In genomic region chr1:64864018-64864945, GRCh38 we compare ENCODE assay signal across 1 cellular context.
TF ChIP-seq lines count a peak whose summit lies in the region.

No MANE protein-coding gene starts in this region.

TF ChIP-seq in K562, 482 proteins besides CTCF, POLR2A, EP300 and RAD21 (continued from another document and continues in another):
- TF ChIP-seq, protein P1, sequence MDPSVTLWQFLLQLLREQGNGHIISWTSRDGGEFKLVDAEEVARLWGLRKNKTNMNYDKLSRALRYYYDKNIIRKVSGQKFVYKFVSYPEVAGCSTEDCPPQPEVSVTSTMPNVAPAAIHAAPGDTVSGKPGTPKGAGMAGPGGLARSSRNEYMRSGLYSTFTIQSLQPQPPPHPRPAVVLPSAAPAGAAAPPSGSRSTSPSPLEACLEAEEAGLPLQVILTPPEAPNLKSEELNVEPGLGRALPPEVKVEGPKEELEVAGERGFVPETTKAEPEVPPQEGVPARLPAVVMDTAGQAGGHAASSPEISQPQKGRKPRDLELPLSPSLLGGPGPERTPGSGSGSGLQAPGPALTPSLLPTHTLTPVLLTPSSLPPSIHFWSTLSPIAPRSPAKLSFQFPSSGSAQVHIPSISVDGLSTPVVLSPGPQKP (CRISPR knock-in tag; IDR thresholded peaks at IDR 0.05) = no peak
- TF ChIP-seq ZBTB43 (CRISPR knock-in tag; IDR thresholded peaks at IDR 0.05) (0 out of 2 replicates have a peak, but pooled peaks have one; percentile 51), RBM15 (IDR thresholded peaks at IDR 0.05; ENCODE audit: insufficient read depth, low read length) (no peak), IFI16 (CRISPR knock-in tag; IDR thresholded peaks at IDR 0.05) (no peak), ZFX (CRISPR knock-in tag; IDR thresholded peaks at IDR 0.05) (no peak), ZBTB1 (CRISPR knock-in tag; IDR thresholded peaks at IDR 0.05; ENCODE audit: borderline replicate concordance, low read depth) (no peak), FOS (IDR thresholded peaks at IDR 0.05; ENCODE audit: extremely low read depth, insufficient read length) (no peak), SIX5 (IDR thresholded peaks at IDR 0.05; ENCODE audit: borderline replicate concordance in 1 of 2, insufficient read depth in 1 of 2, low read depth in 1 of 2, low read length in 2 of 2) (no peak), HEY1 (CRISPR knock-in tag; IDR thresholded peaks at IDR 0.05; ENCODE audit: borderline replicate concordance) (0 out of 2 replicates have a peak, but pooled peaks have one; percentile 7), ZNF12 (CRISPR knock-in tag; IDR thresholded peaks at IDR 0.05) (peak; percentile 89), POLR2AphosphoS5 (IDR thresholded peaks at IDR 0.05; ENCODE audit: control insufficient read depth, insufficient read depth, low read depth, low read length) (peak; percentile 86), KDM5B (IDR thresholded peaks at IDR 0.05; ENCODE audit: insufficient replicate concordance, low read depth, low read length) (peak; percentile 73), GTF2A2 (tag; IDR thresholded peaks at IDR 0.05) (no peak), ZNF224 (CRISPR knock-in tag; IDR thresholded peaks at IDR 0.05) (no peak), BHLHE40 (IDR thresholded peaks at IDR 0.05; ENCODE audit: low read length) (peak; percentile 93), RUNX1 (IDR thresholded peaks at IDR 0.05; ENCODE audit: low read depth) (no peak), NR1H2 (CRISPR knock-in tag; IDR thresholded peaks at IDR 0.05) (no peak), SMAD2 (IDR thresholded peaks at IDR 0.05; ENCODE audit: low read depth, low read length) (no peak), SMC3 (conservative IDR thresholded peaks at IDR 0.05; ENCODE audit: insufficient read depth, low read depth, low read length) (no peak), ZFP36 (IDR thresholded peaks at IDR 0.05; ENCODE audit: low read depth, low read length, partially characterized antibody) (peak; percentile 56), ZC3H4 (CRISPR knock-in tag; IDR thresholded peaks at IDR 0.05; ENCODE audit: borderline replicate concordance) (no peak), ZNF668 (CRISPR knock-in tag; IDR thresholded peaks at IDR 0.05) (no peak), TAL1 (IDR thresholded peaks at IDR 0.05) (peak; percentile 90), ETV6 (IDR thresholded peaks at IDR 0.05; ENCODE audit: borderline replicate concordance in 1 of 2, low read depth in 2 of 2, low read length in 1 of 2) (peak; percentile 99 to 100), ETV6 (CRISPR knock-in tag; IDR thresholded peaks at IDR 0.05; ENCODE audit: borderline replicate concordance) (no peak), HSF4 (CRISPR knock-in tag; IDR thresholded peaks at IDR 0.05; ENCODE audit: borderline replicate concordance) (no peak), DDX20 (tag; IDR thresholded peaks at IDR 0.05; ENCODE audit: low read depth) (no peak; the same call in 1 of the 2 replicates), ZNF75A (CRISPR knock-in tag; IDR thresholded peaks at IDR 0.05) (no peak), SNRNP70 (optimal IDR thresholded peaks at IDR 0.05; ENCODE audit: low read depth, low read length) (no peak), CHD4 (IDR thresholded peaks at IDR 0.05; ENCODE audit: insufficient read depth, insufficient replicate concordance, low read depth, low read length, poor library complexity, severe bottlenecking) (no peak), ZSCAN29 (IDR thresholded peaks at IDR 0.05) (no peak), NEUROD1 (IDR thresholded peaks at IDR 0.05; ENCODE audit: borderline replicate concordance, low read depth, low read length, partially characterized antibody) (peak; percentile 65), ELF1 (tag; IDR thresholded peaks at IDR 0.05) (peak; percentile 90), GTF2E2 (tag; IDR thresholded peaks at IDR 0.05) (peak; percentile 44; the same call in 1 of the 2 replicates), ZNF507 (tag; conservative IDR thresholded peaks at IDR 0.05) (no peak), NCOA4 (IDR thresholded peaks at IDR 0.05; ENCODE audit: partially characterized antibody) (no peak), ASH1L (IDR thresholded peaks at IDR 0.05; ENCODE audit: borderline replicate concordance, low read depth, partially characterized antibody) (no peak), YY1 (IDR thresholded peaks at IDR 0.05; ENCODE audit: borderline replicate concordance in 1 of 3, control insufficient read depth in 1 of 3, extremely low read depth in 1 of 3, insufficient read depth in 3 of 3, insufficient read length in 1 of 3, insufficient replicate concordance in 2 of 3, low read depth in 1 of 3, low read length in 2 of 3) (peak in 2 of 3 experiments; percentile 54 to 63), PPARD (CRISPR knock-in tag; IDR thresholded peaks at IDR 0.05) (no peak), ADNP (tag; IDR thresholded peaks at IDR 0.05) (peak; percentile 84), SMARCA5 (IDR thresholded peaks at IDR 0.05) (peak; percentile 95), ZNF184 (CRISPR knock-in tag; IDR thresholded peaks at IDR 0.05) (peak; percentile 98), ZNF561 (CRISPR knock-in tag; conservative IDR thresholded peaks at IDR 0.05) (no peak), HES1 (IDR thresholded peaks at IDR 0.05; ENCODE audit: low read depth) (peak; percentile 84), ATF2 (CRISPR knock-in tag; IDR thresholded peaks at IDR 0.05) (no peak), ZNF445 (CRISPR knock-in tag; IDR thresholded peaks at IDR 0.05; ENCODE audit: low read depth) (no peak), NCOA2 (IDR thresholded peaks at IDR 0.05; ENCODE audit: partially characterized antibody in 2 of 2) (peak; percentile 53 to 63), RBM14 (IDR thresholded peaks at IDR 0.05; ENCODE audit: borderline replicate concordance, insufficient read depth, low read depth, low read length) (no peak), ZNF436 (CRISPR knock-in tag; IDR thresholded peaks at IDR 0.05) (no peak), CREB3 (tag; conservative IDR thresholded peaks at IDR 0.05; ENCODE audit: low read depth) (no peak), ELF4 (CRISPR knock-in tag; IDR thresholded peaks at IDR 0.05) (0 out of 2 replicates have a peak, but pooled peaks have one; percentile 48), SRSF3 (IDR thresholded peaks at IDR 0.05; ENCODE audit: insufficient read depth, low read length) (no peak), STAG1 (CRISPR knock-in tag; IDR thresholded peaks at IDR 0.05; ENCODE audit: borderline replicate concordance) (no peak)
- TF ChIP-seq, protein P2, sequence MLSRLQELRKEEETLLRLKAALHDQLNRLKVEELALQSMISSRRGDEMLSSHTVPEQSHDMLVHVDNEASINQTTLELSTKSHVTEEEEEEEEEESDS (CRISPR knock-in tag; IDR thresholded peaks at IDR 0.05) = no peak
- TF ChIP-seq, protein P3, sequence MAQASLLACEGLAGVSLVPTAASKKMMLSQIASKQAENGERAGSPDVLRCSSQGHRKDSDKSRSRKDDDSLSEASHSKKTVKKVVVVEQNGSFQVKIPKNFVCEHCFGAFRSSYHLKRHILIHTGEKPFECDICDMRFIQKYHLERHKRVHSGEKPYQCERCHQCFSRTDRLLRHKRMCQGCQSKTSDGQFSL (CRISPR knock-in tag; IDR thresholded peaks at IDR 0.05) = no peak
- TF ChIP-seq, protein P3 (tag; IDR thresholded peaks at IDR 0.05) = no peak
- TF ChIP-seq, protein P4, sequence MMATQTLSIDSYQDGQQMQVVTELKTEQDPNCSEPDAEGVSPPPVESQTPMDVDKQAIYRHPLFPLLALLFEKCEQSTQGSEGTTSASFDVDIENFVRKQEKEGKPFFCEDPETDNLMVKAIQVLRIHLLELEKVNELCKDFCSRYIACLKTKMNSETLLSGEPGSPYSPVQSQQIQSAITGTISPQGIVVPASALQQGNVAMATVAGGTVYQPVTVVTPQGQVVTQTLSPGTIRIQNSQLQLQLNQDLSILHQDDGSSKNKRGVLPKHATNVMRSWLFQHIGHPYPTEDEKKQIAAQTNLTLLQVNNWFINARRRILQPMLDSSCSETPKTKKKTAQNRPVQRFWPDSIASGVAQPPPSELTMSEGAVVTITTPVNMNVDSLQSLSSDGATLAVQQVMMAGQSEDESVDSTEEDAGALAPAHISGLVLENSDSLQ (IDR thresholded peaks at IDR 0.05) = peak; percentile 80
- TF ChIP-seq, protein P5, sequence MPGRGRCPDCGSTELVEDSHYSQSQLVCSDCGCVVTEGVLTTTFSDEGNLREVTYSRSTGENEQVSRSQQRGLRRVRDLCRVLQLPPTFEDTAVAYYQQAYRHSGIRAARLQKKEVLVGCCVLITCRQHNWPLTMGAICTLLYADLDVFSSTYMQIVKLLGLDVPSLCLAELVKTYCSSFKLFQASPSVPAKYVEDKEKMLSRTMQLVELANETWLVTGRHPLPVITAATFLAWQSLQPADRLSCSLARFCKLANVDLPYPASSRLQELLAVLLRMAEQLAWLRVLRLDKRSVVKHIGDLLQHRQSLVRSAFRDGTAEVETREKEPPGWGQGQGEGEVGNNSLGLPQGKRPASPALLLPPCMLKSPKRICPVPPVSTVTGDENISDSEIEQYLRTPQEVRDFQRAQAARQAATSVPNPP (IDR thresholded peaks at IDR 0.05; ENCODE audit: borderline replicate concordance, insufficient read depth, insufficient read length) = no peak
- TF ChIP-seq, protein P6, sequence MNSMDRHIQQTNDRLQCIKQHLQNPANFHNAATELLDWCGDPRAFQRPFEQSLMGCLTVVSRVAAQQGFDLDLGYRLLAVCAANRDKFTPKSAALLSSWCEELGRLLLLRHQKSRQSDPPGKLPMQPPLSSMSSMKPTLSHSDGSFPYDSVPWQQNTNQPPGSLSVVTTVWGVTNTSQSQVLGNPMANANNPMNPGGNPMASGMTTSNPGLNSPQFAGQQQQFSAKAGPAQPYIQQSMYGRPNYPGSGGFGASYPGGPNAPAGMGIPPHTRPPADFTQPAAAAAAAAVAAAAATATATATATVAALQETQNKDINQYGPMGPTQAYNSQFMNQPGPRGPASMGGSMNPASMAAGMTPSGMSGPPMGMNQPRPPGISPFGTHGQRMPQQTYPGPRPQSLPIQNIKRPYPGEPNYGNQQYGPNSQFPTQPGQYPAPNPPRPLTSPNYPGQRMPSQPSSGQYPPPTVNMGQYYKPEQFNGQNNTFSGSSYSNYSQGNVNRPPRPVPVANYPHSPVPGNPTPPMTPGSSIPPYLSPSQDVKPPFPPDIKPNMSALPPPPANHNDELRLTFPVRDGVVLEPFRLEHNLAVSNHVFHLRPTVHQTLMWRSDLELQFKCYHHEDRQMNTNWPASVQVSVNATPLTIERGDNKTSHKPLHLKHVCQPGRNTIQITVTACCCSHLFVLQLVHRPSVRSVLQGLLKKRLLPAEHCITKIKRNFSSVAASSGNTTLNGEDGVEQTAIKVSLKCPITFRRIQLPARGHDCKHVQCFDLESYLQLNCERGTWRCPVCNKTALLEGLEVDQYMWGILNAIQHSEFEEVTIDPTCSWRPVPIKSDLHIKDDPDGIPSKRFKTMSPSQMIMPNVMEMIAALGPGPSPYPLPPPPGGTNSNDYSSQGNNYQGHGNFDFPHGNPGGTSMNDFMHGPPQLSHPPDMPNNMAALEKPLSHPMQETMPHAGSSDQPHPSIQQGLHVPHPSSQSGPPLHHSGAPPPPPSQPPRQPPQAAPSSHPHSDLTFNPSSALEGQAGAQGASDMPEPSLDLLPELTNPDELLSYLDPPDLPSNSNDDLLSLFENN (IDR thresholded peaks at IDR 0.05; ENCODE audit: low read depth in 2 of 2, low read length in 2 of 2) = peak in 1 of 2 experiments; percentile 90; a peak in 2 of 4 replicates
- TF ChIP-seq, protein P7, sequence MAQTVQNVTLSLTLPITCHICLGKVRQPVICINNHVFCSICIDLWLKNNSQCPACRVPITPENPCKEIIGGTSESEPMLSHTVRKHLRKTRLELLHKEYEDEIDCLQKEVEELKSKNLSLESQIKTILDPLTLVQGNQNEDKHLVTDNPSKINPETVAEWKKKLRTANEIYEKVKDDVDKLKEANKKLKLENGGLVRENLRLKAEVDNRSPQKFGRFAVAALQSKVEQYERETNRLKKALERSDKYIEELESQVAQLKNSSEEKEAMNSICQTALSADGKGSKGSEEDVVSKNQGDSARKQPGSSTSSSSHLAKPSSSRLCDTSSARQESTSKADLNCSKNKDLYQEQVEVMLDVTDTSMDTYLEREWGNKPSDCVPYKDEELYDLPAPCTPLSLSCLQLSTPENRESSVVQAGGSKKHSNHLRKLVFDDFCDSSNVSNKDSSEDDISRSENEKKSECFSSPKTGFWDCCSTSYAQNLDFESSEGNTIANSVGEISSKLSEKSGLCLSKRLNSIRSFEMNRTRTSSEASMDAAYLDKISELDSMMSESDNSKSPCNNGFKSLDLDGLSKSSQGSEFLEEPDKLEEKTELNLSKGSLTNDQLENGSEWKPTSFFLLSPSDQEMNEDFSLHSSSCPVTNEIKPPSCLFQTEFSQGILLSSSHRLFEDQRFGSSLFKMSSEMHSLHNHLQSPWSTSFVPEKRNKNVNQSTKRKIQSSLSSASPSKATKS (CRISPR knock-in tag; IDR thresholded peaks at IDR 0.05) = no peak
